Comparison of ENCODE assay signal across 13 cellular contexts in the genomic region with DNA sequence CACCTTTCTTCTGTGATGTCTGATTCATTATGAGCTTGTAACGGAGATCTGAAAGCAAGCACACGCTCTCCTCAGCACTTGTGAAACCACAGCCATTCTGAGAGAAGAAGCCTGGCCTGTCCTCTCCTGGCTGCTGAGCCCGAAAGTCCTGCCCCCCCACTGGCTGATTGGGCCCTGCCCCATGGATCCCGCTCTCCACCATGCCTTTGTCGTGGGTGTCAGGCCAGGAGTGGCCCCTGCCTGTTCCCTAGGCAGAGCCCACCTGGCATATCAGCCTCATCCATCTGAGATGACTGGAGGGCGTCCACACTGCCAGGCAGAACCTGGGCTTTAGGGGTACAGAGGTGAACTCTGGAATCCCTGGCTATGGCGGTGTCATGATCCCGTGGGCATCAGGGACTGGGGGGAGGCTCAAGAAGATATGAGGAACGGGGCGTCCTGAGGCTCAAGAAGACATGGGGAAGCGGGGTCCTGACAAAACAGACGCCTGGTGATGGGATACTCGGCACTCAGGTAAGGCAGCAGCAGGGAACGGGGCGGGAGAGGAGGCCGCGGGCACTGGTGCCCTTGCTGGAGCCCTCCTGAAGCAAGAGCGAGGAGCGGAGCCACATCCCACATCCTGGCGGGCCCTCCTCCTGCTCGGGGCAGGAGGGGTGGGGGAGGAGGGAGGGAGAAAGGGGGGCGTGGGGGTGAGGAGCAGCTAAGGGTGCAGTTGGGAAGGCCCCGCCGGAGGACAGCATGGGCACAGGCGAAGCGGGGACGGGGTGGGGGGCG. TPM values are rescaled to one million over a fixed set of nuclear protein-coding genes. Genes with fewer than 3 reads are reported as not detected.
DNase-seq lines count a peak whose midpoint lies in the region; ATAC-seq, FAIRE-seq and TF ChIP-seq lines count a peak whose summit lies in the region.
"Not testable (repeated sequence)": the region's sequence is repeated elsewhere in the genome, so short reads cannot be mapped to it uniquely, and the experiment has no call there.
"Had no signal": no experiment of that assay in that cellular context is flagged by ENCODE, and none has a peak within 500 bp of the region (broad histone marks: within the 10 kb centered on the region; RNA-seq: fewer than 3 reads in every experiment).

No MANE protein-coding gene starts in this region.

- H3K9me3 Mint-ChIP-seq in activated naive CD4-positive, alpha-beta T cell treated with anti-CD3 and anti-CD28 coated beads, Interleukin-2, amount 50 U/mL, for 24 hours, result not testable (repeated sequence)

- H3K36me3 Mint-ChIP-seq in T-helper 17 cell (ENCODE audit: low read depth); activated naive CD4-positive, alpha-beta T cell treated with anti-CD3 and anti-CD28 coated beads, Interleukin-2, amount 50 U/mL, for 24 hours: not testable (repeated sequence)

- H2BK5ac ChIP-seq in trophoblast cell (ENCODE audit: low read depth, low read length, poor library complexity), result not testable (repeated sequence)

- H4K12ac ChIP-seq in trophoblast cell (ENCODE audit: low read depth, low read length), result peak overlapping the region; percentile 66

- peak overlapping the region; percentile 48 for H3K14ac ChIP-seq in trophoblast cell (ENCODE audit: low read length)

- H3K27me3 Mint-ChIP-seq in T-helper 17 cell; activated naive CD4-positive, alpha-beta T cell treated with anti-CD3 and anti-CD28 coated beads, Interleukin-2, amount 50 U/mL, for 24 hours: not testable (repeated sequence)

- H3K4me2 ChIP-seq in HepG2 (ENCODE audit: low read depth, low read length), result peak overlapping the region; percentile 4; the same call in 1 of the 2 replicates
- H3K4me2 ChIP-seq in trophoblast cell (ENCODE audit: low read length), result not testable (repeated sequence)

- H3K27ac ChIP-seq in HepG2 (ENCODE audit: extremely low read length, insufficient read depth, low read length); trophoblast cell (ENCODE audit: low read depth, low read length); upper lobe of left lung: not testable (repeated sequence)

- in situ Hi-C loops in HepG2 (cut with HindIII; ENCODE audit: extremely low pct_ligation_motif_present, low pct_unique_long_range_greater_than_20kb), result not testable (repeated sequence)

- TF ChIP-seq RAD21 in HepG2 (CRISPR knock-in tag; IDR thresholded peaks at IDR 0.05), result not testable (repeated sequence)

- peaks cover 13% of the 10 kb centered on the region for H3K4me1 Mint-ChIP-seq in T-helper 17 cell
- H3K4me1 Mint-ChIP-seq in activated naive CD4-positive, alpha-beta T cell treated with anti-CD3 and anti-CD28 coated beads, Interleukin-2, amount 50 U/mL, for 24 hours, result not testable (repeated sequence)

- not testable (repeated sequence) for H3K4me1 ChIP-seq in ES-I3 (ENCODE audit: insufficient read depth, low read length); HepG2 (ENCODE audit: insufficient read depth, low read length); trophoblast cell (ENCODE audit: control insufficient read depth in 1 of 2, insufficient read depth in 2 of 2, low read length in 2 of 2)
- peaks cover 0 to 13% (median 4%) of the 10 kb centered on the region in 4 donors for H3K4me1 ChIP-seq in upper lobe of left lung

- H3K36me3 ChIP-seq in ES-I3 (ENCODE audit: insufficient read depth, low read length); HepG2 (replicated peaks in 1 of 2; ENCODE audit: control insufficient read depth in 1 of 2, insufficient read depth in 2 of 2, low read length in 2 of 2); trophoblast cell (ENCODE audit: control insufficient read depth in 1 of 2, insufficient read depth in 2 of 2, low read length in 2 of 2); upper lobe of left lung: not testable (repeated sequence)

- peak overlapping the region; percentile 7 for H4K8ac ChIP-seq in trophoblast cell (ENCODE audit: low read depth, low read length)

- H3K79me1 ChIP-seq in trophoblast cell (ENCODE audit: low read length), result not testable (repeated sequence)

- ATAC-seq in HG02870 (IDR thresholded peaks at IDR 0.05; ENCODE audit: unreplicated experiment), result peak; percentile 57
- ATAC-seq in T-helper 17 cell; HepG2; upper lobe of left lung (ENCODE audit: low FRiP score in 2 of 2): not testable (repeated sequence)

- H2AFZ ChIP-seq in HepG2 (ENCODE audit: low read length); trophoblast cell (ENCODE audit: insufficient read depth, low read length, poor library complexity): not testable (repeated sequence)

- not testable (repeated sequence) for H3K79me2 ChIP-seq in HepG2 (ENCODE audit: insufficient read depth, low read length); trophoblast cell (ENCODE audit: control insufficient read depth, insufficient read depth, low read length, poor library complexity)

- H3K4me3 ChIP-seq in fibroblast of the aortic adventitia (ENCODE audit: low read depth, low read length) (peak overlapping the region; percentile 35), HepG2 (replicated peaks in 1 of 3; ENCODE audit: insufficient read depth in 1 of 3, low read depth in 2 of 3, low read length in 3 of 3) (peak overlapping the region in 1 of 3 experiments; percentile 9; a peak in 1 of 6 replicates), upper lobe of left lung (peak overlapping the region in 3 of 4 donors; percentile 30 to 40 (median 36))
- H3K4me3 ChIP-seq in trophoblast cell (ENCODE audit: low read depth, low read length), result not testable (repeated sequence)

- not testable (repeated sequence) for TF ChIP-seq EP300 in HepG2 (IDR thresholded peaks at IDR 0.05; ENCODE audit: low read depth in 2 of 2, low read length in 2 of 2); HepG2 (CRISPR knock-in tag; IDR thresholded peaks at IDR 0.05; ENCODE audit: borderline replicate concordance); upper lobe of left lung (IDR thresholded peaks at IDR 0.05)

- H3K4ac ChIP-seq in trophoblast cell (ENCODE audit: low read depth, low read length), result not testable (repeated sequence)

- H2AK5ac ChIP-seq in trophoblast cell (ENCODE audit: low read length), result peak overlapping the region; percentile 82

- H2BK120ac ChIP-seq in trophoblast cell (ENCODE audit: insufficient read depth, low read length, poor library complexity), result peak overlapping the region; percentile 24

- CTCF ChIA-PET in HepG2 (lab: Yijun Ruan, JAX; ENCODE audit: low intra/inter-chr PET ratio, low total read pairs), result not testable (repeated sequence)

- FAIRE-seq in HepG2 (lab: Jason Lieb, UNC), result not testable (repeated sequence)

- 27% methylated on average over 19 of the region's 28 CpGs for WGBS in HepG2 (ENCODE audit: low lambda C conversion rate)
- WGBS in trophoblast cell (ENCODE audit: extremely low coverage, insufficient coverage, insufficient read length), result no CpG with 5 or more reads among the region's 28 CpGs
- WGBS in upper lobe of left lung, 2 donors, result 44 to 58% methylated on average over 12 to 17 of the region's 28 CpGs

- not testable (repeated sequence) for H4K20me1 ChIP-seq in HepG2 (ENCODE audit: insufficient read depth, low read length)

- H3K4me3 Mint-ChIP-seq in T-helper 17 cell, result peak overlapping the region; percentile 89
- peak overlapping the region; percentile 79 for H3K4me3 Mint-ChIP-seq in activated naive CD4-positive, alpha-beta T cell treated with anti-CD3 and anti-CD28 coated beads, Interleukin-2, amount 50 U/mL, for 24 hours

- H3K23ac ChIP-seq in trophoblast cell (ENCODE audit: low read length), result not testable (repeated sequence)

- intact Hi-C loops in HepG2 (cut with micrococcal nuclease; ENCODE audit: unreplicated experiment), result not testable (repeated sequence)

- peak overlapping the region; percentile 31; the same call in 1 of the 2 replicates for H3K9ac ChIP-seq in ES-I3 (ENCODE audit: low read depth, low read length)
- not testable (repeated sequence) for H3K9ac ChIP-seq in HepG2 (ENCODE audit: insufficient read depth, low read depth, low read length); trophoblast cell (ENCODE audit: low read length)

- not testable (repeated sequence) for TF ChIP-seq POLR2A in HepG2 (IDR thresholded peaks at IDR 0.05; ENCODE audit: insufficient read depth in 1 of 2, low read depth in 2 of 2, low read length in 2 of 2); upper lobe of left lung (IDR thresholded peaks at IDR 0.05)

- POLR2A ChIA-PET in HepG2 (lab: Yijun Ruan, JAX), result not testable (repeated sequence)

- not testable (repeated sequence) for TF ChIP-seq CTCF in fibroblast of the aortic adventitia (IDR thresholded peaks at IDR 0.05; ENCODE audit: insufficient read depth, low read length); HepG2 (CRISPR knock-in tag; IDR thresholded peaks at IDR 0.05); upper lobe of left lung (IDR thresholded peaks at IDR 0.05)

- H4K91ac ChIP-seq in trophoblast cell (ENCODE audit: low read depth, low read length), result peak overlapping the region; percentile 5

- peak overlapping the region; percentile 68 for H2BK12ac ChIP-seq in trophoblast cell (ENCODE audit: low read length)

- H3K18ac ChIP-seq in trophoblast cell (ENCODE audit: low read length), result not testable (repeated sequence)

- H3K27ac Mint-ChIP-seq in T-helper 17 cell, result peak overlapping the region; percentile 80
- not testable (repeated sequence) for H3K27ac Mint-ChIP-seq in activated naive CD4-positive, alpha-beta T cell treated with anti-CD3 and anti-CD28 coated beads, Interleukin-2, amount 50 U/mL, for 24 hours

- H3K9me3 ChIP-seq in ES-I3 (ENCODE audit: control insufficient read depth, insufficient read depth, low read length); T-helper 17 cell (ENCODE audit: control insufficient read depth, low read length, poor library complexity, severe bottlenecking); HepG2 (ENCODE audit: low read length); trophoblast cell (ENCODE audit: insufficient read depth, low read depth, low read length); upper lobe of left lung: not testable (repeated sequence)

- H3K27me3 ChIP-seq in HepG2 (ENCODE audit: control insufficient read depth in 1 of 2, insufficient read depth in 2 of 2, low read length in 2 of 2), result peaks cover 4 to 14% of the 10 kb centered on the region in 2 experiments; a peak in 4 of 5 replicates
- not testable (repeated sequence) for H3K27me3 ChIP-seq in trophoblast cell (ENCODE audit: insufficient read depth, low read length); upper lobe of left lung

- DNase-seq in T-helper 17 cell; fibroblast of the aortic adventitia (ENCODE audit: low read depth); HepG2 (ENCODE audit: low spot score); trophoblast cell; upper lobe of left lung: not testable (repeated sequence)

- not testable (repeated sequence) for BruUV-seq in HepG2 (replicated peaks; lab: Mats Ljungman, UMichigan)

RNA-seq across cellular contexts. Expression of a gene that starts 1.5 kb away (rescaled TPM):
- total RNA-seq in T-helper 17 cell, result under 1 TPM; 0.21 to 0.99 TPM
- 9.7 and 12.2 TPM in 2 replicates for total RNA-seq in fibroblast of the aortic adventitia (ENCODE audit: low replicate concordance)
- total RNA-seq in HepG2 (2016; rRNA removed; fragmentation: Illumina TruSeq; extraction: Trizol), result 0.11 TPM in 1 of 2 replicates, not detected in the other
- 0.26 TPM in 1 of 2 replicates, not detected in the other for total RNA-seq in HepG2 (2016; cell fraction: cytosol; rRNA removed; fragmentation: Illumina TruSeq; extraction: Trizol; ENCODE audit: low read depth)
- total RNA-seq in HepG2 (2016; cell fraction: insoluble cytoplasmic fraction; rRNA removed; fragmentation: Illumina TruSeq; extraction: Trizol), result 0.15 and 0.24 TPM in 2 replicates
- total RNA-seq in HepG2 (2016; cell fraction: membrane; rRNA removed; fragmentation: Illumina TruSeq; extraction: Trizol), result 0.55 TPM in 1 of 2 replicates, not detected in the other
- total RNA-seq in HepG2 (2016; cell fraction: nucleus; rRNA removed; fragmentation: Illumina TruSeq; extraction: Trizol), result 0.28 and 0.37 TPM in 2 replicates
- polyA plus RNA-seq in HepG2 (2011; rRNA removed), result 0.07 and 0.12 TPM in 2 replicates
- 0.04 and 0.21 TPM in 2 replicates for polyA plus RNA-seq in HepG2 (2011; cell fraction: cytosol; rRNA removed)
- 1.0 and 1.3 TPM in 2 replicates for polyA plus RNA-seq in HepG2 (2011; cell fraction: nucleus; rRNA removed)
- 0.04 and 0.16 TPM in 2 replicates for polyA plus RNA-seq in HepG2 (2012)
- polyA plus RNA-seq in HepG2 (2016; cell fraction: cytosol; fragmentation: Illumina TruSeq; extraction: Trizol; ENCODE audit: low read depth), result 0.26 and 0.28 TPM in 2 replicates
- polyA plus RNA-seq in HepG2 (2016; cell fraction: insoluble cytoplasmic fraction; fragmentation: Illumina TruSeq; extraction: Trizol; ENCODE audit: low read depth), result 0.35 TPM in 1 of 2 replicates, not detected in the other
- polyA plus RNA-seq in HepG2 (2016; cell fraction: membrane; fragmentation: Illumina TruSeq; extraction: Trizol; ENCODE audit: low read depth), result 0.21 and 0.37 TPM in 2 replicates
- polyA plus RNA-seq in HepG2 (2016; cell fraction: nucleus; fragmentation: Illumina TruSeq; extraction: Trizol; ENCODE audit: insufficient read depth, low read depth), result 0.75 and 0.81 TPM in 2 replicates
- polyA minus RNA-seq in HepG2 (2011; rRNA and poly(A)+ RNA removed; ENCODE audit: low replicate concordance), result 0.47 TPM in 1 of 2 replicates, not detected in the other
- not detected in 2 replicates for polyA minus RNA-seq in HepG2 (2011; cell fraction: cytosol; rRNA and poly(A)+ RNA removed)
- polyA minus RNA-seq in HepG2 (2011; cell fraction: nucleus; rRNA and poly(A)+ RNA removed), result 0.50 and 0.90 TPM in 2 replicates
- 10.0 and 11.3 TPM in 2 replicates for polyA plus RNA-seq in trophoblast cell (2013)
- 10 to 100 TPM in 3 of 6 donors, 1 to 10 TPM in 2, under 1 TPM in 1; 0.40 to 20.5 (median 9.5) TPM for total RNA-seq in upper lobe of left lung

RNA-seq across cellular contexts. Expression of a gene that starts 14.4 kb away (rescaled TPM):
- not detected for total RNA-seq in T-helper 17 cell
- not detected in 2 replicates for total RNA-seq in fibroblast of the aortic adventitia (ENCODE audit: low replicate concordance)
- total RNA-seq in HepG2 (2016; rRNA removed; fragmentation: Illumina TruSeq; extraction: Trizol), result 1.9 and 6.0 TPM in 2 replicates
- total RNA-seq in HepG2 (2016; cell fraction: cytosol; rRNA removed; fragmentation: Illumina TruSeq; extraction: Trizol; ENCODE audit: low read depth), result 1.6 and 1.7 TPM in 2 replicates
- 2.0 and 5.7 TPM in 2 replicates for total RNA-seq in HepG2 (2016; cell fraction: insoluble cytoplasmic fraction; rRNA removed; fragmentation: Illumina TruSeq; extraction: Trizol)
- total RNA-seq in HepG2 (2016; cell fraction: membrane; rRNA removed; fragmentation: Illumina TruSeq; extraction: Trizol), result 2.2 and 2.6 TPM in 2 replicates
- total RNA-seq in HepG2 (2016; cell fraction: nucleus; rRNA removed; fragmentation: Illumina TruSeq; extraction: Trizol), result 18.5 and 22.6 TPM in 2 replicates
- 1.2 and 1.7 TPM in 2 replicates for polyA plus RNA-seq in HepG2 (2011; rRNA removed)
- polyA plus RNA-seq in HepG2 (2011; cell fraction: cytosol; rRNA removed), result 0.26 and 0.34 TPM in 2 replicates
- polyA plus RNA-seq in HepG2 (2011; cell fraction: nucleus; rRNA removed), result 16.9 and 20.4 TPM in 2 replicates
- 2.0 and 2.3 TPM in 2 replicates for polyA plus RNA-seq in HepG2 (2012)
- polyA plus RNA-seq in HepG2 (2016; cell fraction: cytosol; fragmentation: Illumina TruSeq; extraction: Trizol; ENCODE audit: low read depth), result not detected in 2 replicates
- 0.19 and 0.31 TPM in 2 replicates for polyA plus RNA-seq in HepG2 (2016; cell fraction: insoluble cytoplasmic fraction; fragmentation: Illumina TruSeq; extraction: Trizol; ENCODE audit: low read depth)
- polyA plus RNA-seq in HepG2 (2016; cell fraction: membrane; fragmentation: Illumina TruSeq; extraction: Trizol; ENCODE audit: low read depth), result not detected in 2 replicates
- polyA plus RNA-seq in HepG2 (2016; cell fraction: nucleus; fragmentation: Illumina TruSeq; extraction: Trizol; ENCODE audit: insufficient read depth, low read depth), result 6.1 and 6.5 TPM in 2 replicates
- 25.5 TPM in 1 of 2 replicates, not detected in the other for polyA minus RNA-seq in HepG2 (2011; rRNA and poly(A)+ RNA removed; ENCODE audit: low replicate concordance)
- 1.6 and 2.9 TPM in 2 replicates for polyA minus RNA-seq in HepG2 (2011; cell fraction: cytosol; rRNA and poly(A)+ RNA removed)
- 57.8 and 73.4 TPM in 2 replicates for polyA minus RNA-seq in HepG2 (2011; cell fraction: nucleus; rRNA and poly(A)+ RNA removed)
- 0.01 and 0.03 TPM in 2 replicates for polyA plus RNA-seq in trophoblast cell (2013)
- total RNA-seq in upper lobe of left lung, result not detected
- total RNA-seq: liver, occipital lobe, PC-9, temporal lobe had no signal
- polyA plus RNA-seq: liver, SK-N-SH had no signal

RNA-seq across cellular contexts. Expression of a gene that starts 37.9 kb away (rescaled TPM):
- total RNA-seq in T-helper 17 cell (10 to 100 TPM; 67.6 to 83.3 TPM), fibroblast of the aortic adventitia (ENCODE audit: low replicate concordance) (17.6 and 22.5 TPM in 2 replicates), HepG2 (2016; rRNA removed; fragmentation: Illumina TruSeq; extraction: Trizol) (70.5 and 72.5 TPM in 2 replicates), upper lobe of left lung (100 to 1,000 TPM in 1 of 6 donors, 10 to 100 TPM in 5; 33.3 to 109 (median 44.6) TPM)
- 16.2 and 16.4 TPM in 2 replicates for total RNA-seq in HepG2 (2016; cell fraction: cytosol; rRNA removed; fragmentation: Illumina TruSeq; extraction: Trizol; ENCODE audit: low read depth)
- total RNA-seq in HepG2 (2016; cell fraction: insoluble cytoplasmic fraction; rRNA removed; fragmentation: Illumina TruSeq; extraction: Trizol), result 63.3 and 71.6 TPM in 2 replicates
- 45.6 and 46.9 TPM in 2 replicates for total RNA-seq in HepG2 (2016; cell fraction: membrane; rRNA removed; fragmentation: Illumina TruSeq; extraction: Trizol)
- total RNA-seq in HepG2 (2016; cell fraction: nucleus; rRNA removed; fragmentation: Illumina TruSeq; extraction: Trizol), result 70.7 and 77.5 TPM in 2 replicates
- polyA plus RNA-seq in HepG2 (2011; rRNA removed), result 63.2 and 69.0 TPM in 2 replicates
- polyA plus RNA-seq in HepG2 (2011; cell fraction: cytosol; rRNA removed), result 27.2 and 39.1 TPM in 2 replicates
- polyA plus RNA-seq in HepG2 (2011; cell fraction: nucleus; rRNA removed), result 483 and 680 TPM in 2 replicates
- 53.0 and 69.5 TPM in 2 replicates for polyA plus RNA-seq in HepG2 (2012)
- 12.9 and 14.8 TPM in 2 replicates for polyA plus RNA-seq in HepG2 (2016; cell fraction: cytosol; fragmentation: Illumina TruSeq; extraction: Trizol; ENCODE audit: low read depth)
- 81.9 and 105 TPM in 2 replicates for polyA plus RNA-seq in HepG2 (2016; cell fraction: insoluble cytoplasmic fraction; fragmentation: Illumina TruSeq; extraction: Trizol; ENCODE audit: low read depth)
- 36.8 and 38.6 TPM in 2 replicates for polyA plus RNA-seq in HepG2 (2016; cell fraction: membrane; fragmentation: Illumina TruSeq; extraction: Trizol; ENCODE audit: low read depth)
- polyA plus RNA-seq in HepG2 (2016; cell fraction: nucleus; fragmentation: Illumina TruSeq; extraction: Trizol; ENCODE audit: insufficient read depth, low read depth), result 229 and 236 TPM in 2 replicates
- polyA minus RNA-seq in HepG2 (2011; rRNA and poly(A)+ RNA removed; ENCODE audit: low replicate concordance), result 39.1 and 125 TPM in 2 replicates
- polyA minus RNA-seq in HepG2 (2011; cell fraction: cytosol; rRNA and poly(A)+ RNA removed), result 39.4 and 44.1 TPM in 2 replicates
- polyA minus RNA-seq in HepG2 (2011; cell fraction: nucleus; rRNA and poly(A)+ RNA removed), result 82.9 and 90.9 TPM in 2 replicates
- polyA plus RNA-seq in trophoblast cell (2013), result 46.4 and 46.6 TPM in 2 replicates

RNA-seq across cellular contexts. Expression of a gene that starts 38.6 kb away (rescaled TPM):
- total RNA-seq in T-helper 17 cell (100 to 1,000 TPM; 193 to 211 TPM), fibroblast of the aortic adventitia (ENCODE audit: low replicate concordance) (90.5 and 137 TPM in 2 replicates), HepG2 (2016; rRNA removed; fragmentation: Illumina TruSeq; extraction: Trizol) (308 and 410 TPM in 2 replicates), upper lobe of left lung (100 to 1,000 TPM in 5 of 6 donors, 10 to 100 TPM in 1; 78.7 to 203 (median 130) TPM)
- 664 and 798 TPM in 2 replicates for total RNA-seq in HepG2 (2016; cell fraction: cytosol; rRNA removed; fragmentation: Illumina TruSeq; extraction: Trizol; ENCODE audit: low read depth)
- total RNA-seq in HepG2 (2016; cell fraction: insoluble cytoplasmic fraction; rRNA removed; fragmentation: Illumina TruSeq; extraction: Trizol), result 352 and 417 TPM in 2 replicates
- total RNA-seq in HepG2 (2016; cell fraction: membrane; rRNA removed; fragmentation: Illumina TruSeq; extraction: Trizol), result 641 and 838 TPM in 2 replicates
- total RNA-seq in HepG2 (2016; cell fraction: nucleus; rRNA removed; fragmentation: Illumina TruSeq; extraction: Trizol), result 142 and 179 TPM in 2 replicates
- polyA plus RNA-seq in HepG2 (2011; rRNA removed), result 244 and 253 TPM in 2 replicates
- 121 and 325 TPM in 2 replicates for polyA plus RNA-seq in HepG2 (2011; cell fraction: cytosol; rRNA removed)
- 97.5 and 107 TPM in 2 replicates for polyA plus RNA-seq in HepG2 (2011; cell fraction: nucleus; rRNA removed)
- polyA plus RNA-seq in HepG2 (2012), result 208 and 248 TPM in 2 replicates
- 676 and 762 TPM in 2 replicates for polyA plus RNA-seq in HepG2 (2016; cell fraction: cytosol; fragmentation: Illumina TruSeq; extraction: Trizol; ENCODE audit: low read depth)
- 300 and 324 TPM in 2 replicates for polyA plus RNA-seq in HepG2 (2016; cell fraction: insoluble cytoplasmic fraction; fragmentation: Illumina TruSeq; extraction: Trizol; ENCODE audit: low read depth)
- polyA plus RNA-seq in HepG2 (2016; cell fraction: membrane; fragmentation: Illumina TruSeq; extraction: Trizol; ENCODE audit: low read depth), result 541 and 609 TPM in 2 replicates
- polyA plus RNA-seq in HepG2 (2016; cell fraction: nucleus; fragmentation: Illumina TruSeq; extraction: Trizol; ENCODE audit: insufficient read depth, low read depth), result 261 and 270 TPM in 2 replicates
- 12.3 and 45.2 TPM in 2 replicates for polyA minus RNA-seq in HepG2 (2011; rRNA and poly(A)+ RNA removed; ENCODE audit: low replicate concordance)
- 53.2 and 58.8 TPM in 2 replicates for polyA minus RNA-seq in HepG2 (2011; cell fraction: cytosol; rRNA and poly(A)+ RNA removed)
- polyA minus RNA-seq in HepG2 (2011; cell fraction: nucleus; rRNA and poly(A)+ RNA removed), result 20.9 and 25.2 TPM in 2 replicates
- 225 and 236 TPM in 2 replicates for polyA plus RNA-seq in trophoblast cell (2013)

RNA-seq across cellular contexts. Expression of a gene that starts 54.8 kb away (rescaled TPM):
- total RNA-seq in T-helper 17 cell (not detected), fibroblast of the aortic adventitia (ENCODE audit: low replicate concordance) (not detected in 2 replicates), HepG2 (2016; rRNA removed; fragmentation: Illumina TruSeq; extraction: Trizol) (not detected in 2 replicates), upper lobe of left lung (not detected)
- not detected in 2 replicates for total RNA-seq in HepG2 (2016; cell fraction: cytosol; rRNA removed; fragmentation: Illumina TruSeq; extraction: Trizol; ENCODE audit: low read depth)
- total RNA-seq in HepG2 (2016; cell fraction: insoluble cytoplasmic fraction; rRNA removed; fragmentation: Illumina TruSeq; extraction: Trizol), result not detected in 2 replicates
- not detected in 2 replicates for total RNA-seq in HepG2 (2016; cell fraction: membrane; rRNA removed; fragmentation: Illumina TruSeq; extraction: Trizol)
- not detected in 2 replicates for total RNA-seq in HepG2 (2016; cell fraction: nucleus; rRNA removed; fragmentation: Illumina TruSeq; extraction: Trizol)
- not detected in 2 replicates for polyA plus RNA-seq in HepG2 (2011; rRNA removed)
- polyA plus RNA-seq in HepG2 (2011; cell fraction: cytosol; rRNA removed), result not detected in 2 replicates
- polyA plus RNA-seq in HepG2 (2011; cell fraction: nucleus; rRNA removed), result not detected in 2 replicates
- not detected in 2 replicates for polyA plus RNA-seq in HepG2 (2012)
- not detected in 2 replicates for polyA plus RNA-seq in HepG2 (2016; cell fraction: cytosol; fragmentation: Illumina TruSeq; extraction: Trizol; ENCODE audit: low read depth)
- not detected in 2 replicates for polyA plus RNA-seq in HepG2 (2016; cell fraction: insoluble cytoplasmic fraction; fragmentation: Illumina TruSeq; extraction: Trizol; ENCODE audit: low read depth)
- not detected in 2 replicates for polyA plus RNA-seq in HepG2 (2016; cell fraction: membrane; fragmentation: Illumina TruSeq; extraction: Trizol; ENCODE audit: low read depth)
- not detected in 2 replicates for polyA plus RNA-seq in HepG2 (2016; cell fraction: nucleus; fragmentation: Illumina TruSeq; extraction: Trizol; ENCODE audit: insufficient read depth, low read depth)
- polyA minus RNA-seq in HepG2 (2011; rRNA and poly(A)+ RNA removed; ENCODE audit: low replicate concordance), result not detected in 2 replicates
- not detected in 2 replicates for polyA minus RNA-seq in HepG2 (2011; cell fraction: cytosol; rRNA and poly(A)+ RNA removed)
- not detected in 2 replicates for polyA minus RNA-seq in HepG2 (2011; cell fraction: nucleus; rRNA and poly(A)+ RNA removed)
- polyA plus RNA-seq in trophoblast cell (2013), result not detected in 2 replicates
- total RNA-seq: liver, occipital lobe, PC-9, temporal lobe had no signal
- polyA plus RNA-seq: SK-N-SH had no signal
